Comparison of ENCODE assay signal across 9 cellular contexts in genomic region chr5:151098185-151098813, GRCh38. TPM values are rescaled to one million over a fixed set of nuclear protein-coding genes. Genes with fewer than 3 reads are reported as not detected.
DNase-seq lines count a peak whose midpoint lies in the region; ATAC-seq and TF ChIP-seq lines count a peak whose summit lies in the region.
"Had no signal": no experiment of that assay in that cellular context is flagged by ENCODE, and none has a peak within 500 bp of the region (broad histone marks: within the 10 kb centered on the region; RNA-seq: fewer than 3 reads in every experiment).

No MANE protein-coding gene starts in this region.

- H3K4me3 Mint-ChIP-seq in nephron progenitor cell = no peak overlapping the region

- H3K4me3 ChIP-seq in ovary (no peak overlapping the region), brain microvascular endothelial cell (ENCODE audit: low read depth, low read length) (no peak overlapping the region)

- no peak for TF ChIP-seq POLR2A in ovary (IDR thresholded peaks at IDR 0.05)

- peaks cover 21% of the 10 kb centered on the region for H3K4me1 ChIP-seq in ovary (ENCODE audit: insufficient read depth)

- H3K27ac ChIP-seq in ovary (no peak overlapping the region), brain microvascular endothelial cell (no peak overlapping the region)

- ATAC-seq in GM18517 (IDR thresholded peaks at IDR 0.05; ENCODE audit: unreplicated experiment) (peak; percentile 51), GM21717 (IDR thresholded peaks at IDR 0.05; ENCODE audit: unreplicated experiment) (peak; percentile 49), GM18873 (IDR thresholded peaks at IDR 0.05; ENCODE audit: low FRiP score, unreplicated experiment) (no peak)

- intact Hi-C loops in ovary (cut with DNase I) = no loop called here

- DNase-seq in NOMO-1 treated with DMSO at 0.1 percent for 48 hours (lab: John Stamatoyannopoulos, UW; ENCODE audit: unreplicated experiment) (peak; percentile 51), nephron progenitor cell (no peak), RKO (ENCODE audit: low spot score) (no peak), ovary (no peak), brain microvascular endothelial cell (no peak)
- DNase-seq: activated CD4-positive, alpha-beta T cell treated with anti-CD3 and anti-CD28 coated beads, Interleukin-2, amount 50 U/mL, for 48 hours had no signal

- no peak for TF ChIP-seq EP300 in ovary (IDR thresholded peaks at IDR 0.05)

- WGBS in ovary, 3 donors = 65 to 72% (median 71%) methylated on average over 9 of the region's 9 CpGs

- H3K27me3 ChIP-seq in ovary (no peaks in the 10 kb centered on the region), brain microvascular endothelial cell (replicated peaks) (no peaks in the 10 kb centered on the region)

- no peak for TF ChIP-seq CTCF in nephron progenitor cell (IDR thresholded peaks at IDR 0.05)
- TF ChIP-seq CTCF in ovary (IDR thresholded peaks at IDR 0.05) = no peak
- TF ChIP-seq CTCF in brain microvascular endothelial cell (IDR thresholded peaks at IDR 0.05; ENCODE audit: low read depth, low read length, missing control alignments) = no peak

- in situ Hi-C loops in brain microvascular endothelial cell (cut with HindIII; ENCODE audit: low pct_ligation_motif_present, low sequenced_read_pairs) = no loop called here

- peaks cover 9% of the 10 kb centered on the region for H3K36me3 Mint-ChIP-seq in nephron progenitor cell (ENCODE audit: low read depth)

- no peaks in the 10 kb centered on the region for H3K9me3 Mint-ChIP-seq in nephron progenitor cell

- H3K36me3 ChIP-seq in ovary (no peaks in the 10 kb centered on the region), brain microvascular endothelial cell (replicated peaks) (peaks cover 30% of the 10 kb centered on the region)

- H3K27ac Mint-ChIP-seq in nephron progenitor cell = peak overlapping the region; percentile 92

- no peaks in the 10 kb centered on the region for H3K9me3 ChIP-seq in ovary

- H3K4me1 Mint-ChIP-seq in nephron progenitor cell = peaks cover 83% of the 10 kb centered on the region

- no peaks in the 10 kb centered on the region for H3K27me3 Mint-ChIP-seq in nephron progenitor cell (ENCODE audit: low read depth, poor library complexity)

RNA-seq across cellular contexts. Expression of gene TNIP1, which starts 17.5 kb away (rescaled TPM):
- total RNA-seq in ovary = 10 to 100 TPM; 39.4 to 89.7 (median 69.9) TPM
- 10 to 100 TPM; 51.0 to 57.6 TPM for polyA plus RNA-seq in ovary

RNA-seq across cellular contexts. Expression of gene ANXA6, which starts 59.3 kb away (rescaled TPM):
- 100 to 1,000 TPM; 117 to 346 (median 225) TPM for total RNA-seq in ovary
- polyA plus RNA-seq in ovary = 100 to 1,000 TPM; 183 to 541 TPM
